Comparison of ENCODE assay signal across 2 cellular contexts in the genomic region with DNA sequence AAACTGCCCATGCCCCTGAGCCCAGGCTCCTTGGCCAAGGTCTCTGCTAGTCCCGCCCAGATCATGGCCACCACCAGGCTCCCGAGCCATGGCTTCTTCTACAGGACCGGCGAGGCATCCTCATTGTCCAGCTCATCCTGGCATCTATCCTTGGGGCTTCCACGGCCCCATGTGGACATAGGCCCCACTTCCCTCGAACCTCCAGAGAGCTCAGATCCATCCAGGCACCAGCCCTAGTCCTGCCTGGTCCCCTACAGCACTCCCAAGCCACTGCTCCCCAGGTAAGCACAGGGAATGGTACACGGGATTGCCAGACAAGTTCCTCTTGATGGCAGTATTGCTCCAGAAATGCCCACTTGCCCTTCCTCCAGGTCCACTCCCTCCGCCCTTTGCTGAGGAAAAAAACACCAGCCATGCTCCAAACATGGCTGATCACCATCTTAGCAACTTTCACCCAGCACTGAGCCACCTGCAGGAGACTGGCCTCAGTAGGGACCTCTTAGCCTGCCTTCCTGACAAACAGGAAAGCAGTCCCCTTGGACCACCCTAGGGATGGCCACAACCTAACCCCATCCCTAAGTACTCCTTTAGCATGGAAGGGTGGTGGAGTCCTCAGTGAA.
TF ChIP-seq lines count a peak whose summit lies in the region.

No MANE protein-coding gene starts in this region.

TF ChIP-seq in HEK293, 187 proteins besides CTCF, POLR2A, EP300 and RAD21 (continued from another document):
- TF ChIP-seq ZXDB (tag by site-specific recombination; IDR thresholded peaks at IDR 0.05) (peak; percentile 50), ZFP69B (tag by site-specific recombination; IDR thresholded peaks at IDR 0.05) (0 out of 2 replicates have a peak, but pooled peaks have one; percentile 33), ZNF843 (tag by site-specific recombination; IDR thresholded peaks at IDR 0.05) (peak; percentile 49; the same call in 1 of the 2 replicates), ZNF654 (tag by site-specific recombination; IDR thresholded peaks at IDR 0.05; ENCODE audit: low read depth) (peak; percentile 99), ZNF324 (tag by site-specific recombination; IDR thresholded peaks at IDR 0.05) (0 out of 2 replicates have a peak, but pooled peaks have one; percentile 38), YY2 (tag by site-specific recombination; IDR thresholded peaks at IDR 0.05) (peak; percentile 93)
- TF ChIP-seq, protein P1, sequence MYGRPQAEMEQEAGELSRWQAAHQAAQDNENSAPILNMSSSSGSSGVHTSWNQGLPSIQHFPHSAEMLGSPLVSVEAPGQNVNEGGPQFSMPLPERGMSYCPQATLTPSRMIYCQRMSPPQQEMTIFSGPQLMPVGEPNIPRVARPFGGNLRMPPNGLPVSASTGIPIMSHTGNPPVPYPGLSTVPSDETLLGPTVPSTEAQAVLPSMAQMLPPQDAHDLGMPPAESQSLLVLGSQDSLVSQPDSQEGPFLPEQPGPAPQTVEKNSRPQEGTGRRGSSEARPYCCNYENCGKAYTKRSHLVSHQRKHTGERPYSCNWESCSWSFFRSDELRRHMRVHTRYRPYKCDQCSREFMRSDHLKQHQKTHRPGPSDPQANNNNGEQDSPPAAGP (tag by site-specific recombination; IDR thresholded peaks at IDR 0.05) = peak; percentile 43; the same call in 1 of the 2 replicates
- TF ChIP-seq, protein P2, sequence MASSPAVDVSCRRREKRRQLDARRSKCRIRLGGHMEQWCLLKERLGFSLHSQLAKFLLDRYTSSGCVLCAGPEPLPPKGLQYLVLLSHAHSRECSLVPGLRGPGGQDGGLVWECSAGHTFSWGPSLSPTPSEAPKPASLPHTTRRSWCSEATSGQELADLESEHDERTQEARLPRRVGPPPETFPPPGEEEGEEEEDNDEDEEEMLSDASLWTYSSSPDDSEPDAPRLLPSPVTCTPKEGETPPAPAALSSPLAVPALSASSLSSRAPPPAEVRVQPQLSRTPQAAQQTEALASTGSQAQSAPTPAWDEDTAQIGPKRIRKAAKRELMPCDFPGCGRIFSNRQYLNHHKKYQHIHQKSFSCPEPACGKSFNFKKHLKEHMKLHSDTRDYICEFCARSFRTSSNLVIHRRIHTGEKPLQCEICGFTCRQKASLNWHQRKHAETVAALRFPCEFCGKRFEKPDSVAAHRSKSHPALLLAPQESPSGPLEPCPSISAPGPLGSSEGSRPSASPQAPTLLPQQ (tag by site-specific recombination; IDR thresholded peaks at IDR 0.05) = peak; percentile 77
- TF ChIP-seq, protein P3, sequence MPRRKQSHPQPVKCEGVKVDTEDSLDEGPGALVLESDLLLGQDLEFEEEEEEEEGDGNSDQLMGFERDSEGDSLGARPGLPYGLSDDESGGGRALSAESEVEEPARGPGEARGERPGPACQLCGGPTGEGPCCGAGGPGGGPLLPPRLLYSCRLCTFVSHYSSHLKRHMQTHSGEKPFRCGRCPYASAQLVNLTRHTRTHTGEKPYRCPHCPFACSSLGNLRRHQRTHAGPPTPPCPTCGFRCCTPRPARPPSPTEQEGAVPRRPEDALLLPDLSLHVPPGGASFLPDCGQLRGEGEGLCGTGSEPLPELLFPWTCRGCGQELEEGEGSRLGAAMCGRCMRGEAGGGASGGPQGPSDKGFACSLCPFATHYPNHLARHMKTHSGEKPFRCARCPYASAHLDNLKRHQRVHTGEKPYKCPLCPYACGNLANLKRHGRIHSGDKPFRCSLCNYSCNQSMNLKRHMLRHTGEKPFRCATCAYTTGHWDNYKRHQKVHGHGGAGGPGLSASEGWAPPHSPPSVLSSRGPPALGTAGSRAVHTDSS (tag by site-specific recombination; IDR thresholded peaks at IDR 0.05) = 0 out of 2 replicates have a peak, but pooled peaks have one; percentile 31

TF ChIP-seq in K562, 482 proteins besides CTCF, POLR2A, EP300 and RAD21 (continued from another document and continues in another):
- TF ChIP-seq, protein P4, sequence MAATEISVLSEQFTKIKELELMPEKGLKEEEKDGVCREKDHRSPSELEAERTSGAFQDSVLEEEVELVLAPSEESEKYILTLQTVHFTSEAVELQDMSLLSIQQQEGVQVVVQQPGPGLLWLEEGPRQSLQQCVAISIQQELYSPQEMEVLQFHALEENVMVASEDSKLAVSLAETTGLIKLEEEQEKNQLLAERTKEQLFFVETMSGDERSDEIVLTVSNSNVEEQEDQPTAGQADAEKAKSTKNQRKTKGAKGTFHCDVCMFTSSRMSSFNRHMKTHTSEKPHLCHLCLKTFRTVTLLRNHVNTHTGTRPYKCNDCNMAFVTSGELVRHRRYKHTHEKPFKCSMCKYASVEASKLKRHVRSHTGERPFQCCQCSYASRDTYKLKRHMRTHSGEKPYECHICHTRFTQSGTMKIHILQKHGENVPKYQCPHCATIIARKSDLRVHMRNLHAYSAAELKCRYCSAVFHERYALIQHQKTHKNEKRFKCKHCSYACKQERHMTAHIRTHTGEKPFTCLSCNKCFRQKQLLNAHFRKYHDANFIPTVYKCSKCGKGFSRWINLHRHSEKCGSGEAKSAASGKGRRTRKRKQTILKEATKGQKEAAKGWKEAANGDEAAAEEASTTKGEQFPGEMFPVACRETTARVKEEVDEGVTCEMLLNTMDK (IDR thresholded peaks at IDR 0.05; ENCODE audit: borderline replicate concordance, insufficient read depth, low read depth, low read length, poor library complexity, severe bottlenecking) = peak; percentile 32
- TF ChIP-seq NFATC3 (IDR thresholded peaks at IDR 0.05) (no peak), KLF13 (tag; IDR thresholded peaks at IDR 0.05; ENCODE audit: borderline replicate concordance, low read depth) (no peak), SMARCC2 (IDR thresholded peaks at IDR 0.05; ENCODE audit: low read depth) (no peak), CEBPB (tag; IDR thresholded peaks at IDR 0.05) (no peak), NCOA4 (IDR thresholded peaks at IDR 0.05; ENCODE audit: partially characterized antibody) (no peak), CHD1 (IDR thresholded peaks at IDR 0.05; ENCODE audit: low read length) (no peak), U2AF2 (optimal IDR thresholded peaks at IDR 0.05; ENCODE audit: low read depth, low read length) (no peak), EGR1 (conservative IDR thresholded peaks at IDR 0.05) (peak; percentile 31; the same call in 1 of the 2 replicates), SRSF7 (optimal IDR thresholded peaks at IDR 0.05; ENCODE audit: low read depth, low read length) (no peak), HDAC2 (IDR thresholded peaks at IDR 0.05) (no peak), LCOR (CRISPR knock-in tag; IDR thresholded peaks at IDR 0.05) (no peak), ZNF146 (CRISPR knock-in tag; IDR thresholded peaks at IDR 0.05; ENCODE audit: unreplicated experiment) (no peak), POLR2AphosphoS2 (IDR thresholded peaks at IDR 0.05; ENCODE audit: low read length) (no peak), ZNF197 (CRISPR knock-in tag; IDR thresholded peaks at IDR 0.05; ENCODE audit: low read depth) (no peak)
- TF ChIP-seq, protein P5, sequence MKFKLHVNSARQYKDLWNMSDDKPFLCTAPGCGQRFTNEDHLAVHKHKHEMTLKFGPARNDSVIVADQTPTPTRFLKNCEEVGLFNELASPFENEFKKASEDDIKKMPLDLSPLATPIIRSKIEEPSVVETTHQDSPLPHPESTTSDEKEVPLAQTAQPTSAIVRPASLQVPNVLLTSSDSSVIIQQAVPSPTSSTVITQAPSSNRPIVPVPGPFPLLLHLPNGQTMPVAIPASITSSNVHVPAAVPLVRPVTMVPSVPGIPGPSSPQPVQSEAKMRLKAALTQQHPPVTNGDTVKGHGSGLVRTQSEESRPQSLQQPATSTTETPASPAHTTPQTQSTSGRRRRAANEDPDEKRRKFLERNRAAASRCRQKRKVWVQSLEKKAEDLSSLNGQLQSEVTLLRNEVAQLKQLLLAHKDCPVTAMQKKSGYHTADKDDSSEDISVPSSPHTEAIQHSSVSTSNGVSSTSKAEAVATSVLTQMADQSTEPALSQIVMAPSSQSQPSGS (CRISPR knock-in tag; IDR thresholded peaks at IDR 0.05) = no peak
- TF ChIP-seq, protein P6, sequence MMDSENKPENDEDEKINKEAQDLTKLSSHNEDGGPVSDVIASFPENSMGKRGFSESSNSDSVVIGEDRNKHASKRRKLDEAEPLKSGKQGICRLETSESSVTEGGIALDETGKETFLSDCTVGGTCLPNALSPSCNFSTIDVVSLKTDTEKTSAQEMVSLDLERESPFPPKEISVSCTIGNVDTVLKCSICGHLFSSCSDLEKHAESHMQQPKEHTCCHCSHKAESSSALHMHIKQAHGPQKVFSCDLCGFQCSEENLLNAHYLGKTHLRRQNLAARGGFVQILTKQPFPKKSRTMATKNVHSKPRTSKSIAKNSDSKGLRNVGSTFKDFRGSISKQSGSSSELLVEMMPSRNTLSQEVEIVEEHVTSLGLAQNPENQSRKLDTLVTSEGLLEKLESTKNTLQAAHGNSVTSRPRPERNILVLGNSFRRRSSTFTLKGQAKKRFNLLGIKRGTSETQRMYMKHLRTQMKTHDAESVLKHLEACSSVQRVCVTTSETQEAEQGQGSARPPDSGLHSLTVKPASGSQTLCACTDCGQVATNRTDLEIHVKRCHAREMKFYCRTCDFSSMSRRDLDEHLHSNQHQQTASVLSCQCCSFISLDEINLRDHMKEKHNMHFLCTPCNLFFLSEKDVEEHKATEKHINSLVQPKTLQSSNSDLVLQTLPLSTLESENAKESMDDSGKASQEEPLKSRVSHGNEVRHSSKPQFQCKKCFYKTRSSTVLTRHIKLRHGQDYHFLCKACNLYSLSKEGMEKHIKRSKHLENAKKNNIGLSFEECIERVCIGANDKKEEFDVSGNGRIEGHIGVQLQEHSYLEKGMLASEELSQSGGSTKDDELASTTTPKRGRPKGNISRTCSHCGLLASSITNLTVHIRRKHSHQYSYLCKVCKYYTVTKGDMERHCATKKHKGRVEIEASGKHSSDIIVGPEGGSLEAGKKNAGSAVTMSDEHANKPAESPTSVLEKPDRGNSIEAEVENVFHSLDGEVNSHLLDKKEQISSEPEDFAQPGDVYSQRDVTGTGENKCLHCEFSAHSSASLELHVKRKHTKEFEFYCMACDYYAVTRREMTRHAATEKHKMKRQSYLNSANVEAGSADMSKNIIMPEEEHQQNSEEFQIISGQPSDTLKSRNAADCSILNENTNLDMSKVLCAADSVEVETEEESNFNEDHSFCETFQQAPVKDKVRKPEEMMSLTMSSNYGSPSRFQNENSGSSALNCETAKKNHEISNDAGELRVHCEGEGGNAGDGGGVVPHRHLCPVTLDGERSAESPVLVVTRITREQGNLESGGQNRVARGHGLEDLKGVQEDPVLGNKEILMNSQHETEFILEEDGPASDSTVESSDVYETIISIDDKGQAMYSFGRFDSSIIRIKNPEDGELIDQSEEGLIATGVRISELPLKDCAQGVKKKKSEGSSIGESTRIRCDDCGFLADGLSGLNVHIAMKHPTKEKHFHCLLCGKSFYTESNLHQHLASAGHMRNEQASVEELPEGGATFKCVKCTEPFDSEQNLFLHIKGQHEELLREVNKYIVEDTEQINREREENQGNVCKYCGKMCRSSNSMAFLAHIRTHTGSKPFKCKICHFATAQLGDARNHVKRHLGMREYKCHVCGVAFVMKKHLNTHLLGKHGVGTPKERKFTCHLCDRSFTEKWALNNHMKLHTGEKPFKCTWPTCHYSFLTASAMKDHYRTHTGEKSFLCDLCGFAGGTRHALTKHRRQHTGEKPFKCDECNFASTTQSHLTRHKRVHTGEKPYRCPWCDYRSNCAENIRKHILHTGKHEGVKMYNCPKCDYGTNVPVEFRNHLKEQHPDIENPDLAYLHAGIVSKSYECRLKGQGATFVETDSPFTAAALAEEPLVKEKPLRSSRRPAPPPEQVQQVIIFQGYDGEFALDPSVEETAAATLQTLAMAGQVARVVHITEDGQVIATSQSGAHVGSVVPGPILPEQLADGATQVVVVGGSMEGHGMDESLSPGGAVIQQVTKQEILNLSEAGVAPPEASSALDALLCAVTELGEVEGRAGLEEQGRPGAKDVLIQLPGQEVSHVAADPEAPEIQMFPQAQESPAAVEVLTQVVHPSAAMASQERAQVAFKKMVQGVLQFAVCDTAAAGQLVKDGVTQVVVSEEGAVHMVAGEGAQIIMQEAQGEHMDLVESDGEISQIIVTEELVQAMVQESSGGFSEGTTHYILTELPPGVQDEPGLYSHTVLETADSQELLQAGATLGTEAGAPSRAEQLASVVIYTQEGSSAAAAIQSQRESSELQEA (IDR thresholded peaks at IDR 0.05; ENCODE audit: low read depth) = no peak
- TF ChIP-seq, protein P7, sequence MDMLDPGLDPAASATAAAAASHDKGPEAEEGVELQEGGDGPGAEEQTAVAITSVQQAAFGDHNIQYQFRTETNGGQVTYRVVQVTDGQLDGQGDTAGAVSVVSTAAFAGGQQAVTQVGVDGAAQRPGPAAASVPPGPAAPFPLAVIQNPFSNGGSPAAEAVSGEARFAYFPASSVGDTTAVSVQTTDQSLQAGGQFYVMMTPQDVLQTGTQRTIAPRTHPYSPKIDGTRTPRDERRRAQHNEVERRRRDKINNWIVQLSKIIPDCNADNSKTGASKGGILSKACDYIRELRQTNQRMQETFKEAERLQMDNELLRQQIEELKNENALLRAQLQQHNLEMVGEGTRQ (CRISPR knock-in tag; IDR thresholded peaks at IDR 0.05) = no peak
- TF ChIP-seq, protein P8, sequence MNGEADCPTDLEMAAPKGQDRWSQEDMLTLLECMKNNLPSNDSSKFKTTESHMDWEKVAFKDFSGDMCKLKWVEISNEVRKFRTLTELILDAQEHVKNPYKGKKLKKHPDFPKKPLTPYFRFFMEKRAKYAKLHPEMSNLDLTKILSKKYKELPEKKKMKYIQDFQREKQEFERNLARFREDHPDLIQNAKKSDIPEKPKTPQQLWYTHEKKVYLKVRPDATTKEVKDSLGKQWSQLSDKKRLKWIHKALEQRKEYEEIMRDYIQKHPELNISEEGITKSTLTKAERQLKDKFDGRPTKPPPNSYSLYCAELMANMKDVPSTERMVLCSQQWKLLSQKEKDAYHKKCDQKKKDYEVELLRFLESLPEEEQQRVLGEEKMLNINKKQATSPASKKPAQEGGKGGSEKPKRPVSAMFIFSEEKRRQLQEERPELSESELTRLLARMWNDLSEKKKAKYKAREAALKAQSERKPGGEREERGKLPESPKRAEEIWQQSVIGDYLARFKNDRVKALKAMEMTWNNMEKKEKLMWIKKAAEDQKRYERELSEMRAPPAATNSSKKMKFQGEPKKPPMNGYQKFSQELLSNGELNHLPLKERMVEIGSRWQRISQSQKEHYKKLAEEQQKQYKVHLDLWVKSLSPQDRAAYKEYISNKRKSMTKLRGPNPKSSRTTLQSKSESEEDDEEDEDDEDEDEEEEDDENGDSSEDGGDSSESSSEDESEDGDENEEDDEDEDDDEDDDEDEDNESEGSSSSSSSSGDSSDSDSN (IDR thresholded peaks at IDR 0.05; ENCODE audit: borderline replicate concordance in 1 of 2, low read depth in 2 of 2, low read length in 2 of 2) = no peak
- TF ChIP-seq, protein P9, sequence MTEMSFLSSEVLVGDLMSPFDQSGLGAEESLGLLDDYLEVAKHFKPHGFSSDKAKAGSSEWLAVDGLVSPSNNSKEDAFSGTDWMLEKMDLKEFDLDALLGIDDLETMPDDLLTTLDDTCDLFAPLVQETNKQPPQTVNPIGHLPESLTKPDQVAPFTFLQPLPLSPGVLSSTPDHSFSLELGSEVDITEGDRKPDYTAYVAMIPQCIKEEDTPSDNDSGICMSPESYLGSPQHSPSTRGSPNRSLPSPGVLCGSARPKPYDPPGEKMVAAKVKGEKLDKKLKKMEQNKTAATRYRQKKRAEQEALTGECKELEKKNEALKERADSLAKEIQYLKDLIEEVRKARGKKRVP (CRISPR knock-in tag; IDR thresholded peaks at IDR 0.05) = no peak
- TF ChIP-seq, protein P10, sequence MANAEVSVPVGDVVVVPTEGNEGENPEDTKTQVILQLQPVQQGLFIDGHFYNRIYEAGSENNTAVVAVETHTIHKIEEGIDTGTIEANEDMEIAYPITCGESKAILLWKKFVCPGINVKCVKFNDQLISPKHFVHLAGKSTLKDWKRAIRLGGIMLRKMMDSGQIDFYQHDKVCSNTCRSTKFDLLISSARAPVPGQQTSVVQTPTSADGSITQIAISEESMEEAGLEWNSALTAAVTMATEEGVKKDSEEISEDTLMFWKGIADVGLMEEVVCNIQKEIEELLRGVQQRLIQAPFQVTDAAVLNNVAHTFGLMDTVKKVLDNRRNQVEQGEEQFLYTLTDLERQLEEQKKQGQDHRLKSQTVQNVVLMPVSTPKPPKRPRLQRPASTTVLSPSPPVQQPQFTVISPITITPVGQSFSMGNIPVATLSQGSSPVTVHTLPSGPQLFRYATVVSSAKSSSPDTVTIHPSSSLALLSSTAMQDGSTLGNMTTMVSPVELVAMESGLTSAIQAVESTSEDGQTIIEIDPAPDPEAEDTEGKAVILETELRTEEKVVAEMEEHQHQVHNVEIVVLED (CRISPR knock-in tag; IDR thresholded peaks at IDR 0.05) = no peak
